8 cellular contexts compared by ENCODE assay signal in the genomic region with DNA sequence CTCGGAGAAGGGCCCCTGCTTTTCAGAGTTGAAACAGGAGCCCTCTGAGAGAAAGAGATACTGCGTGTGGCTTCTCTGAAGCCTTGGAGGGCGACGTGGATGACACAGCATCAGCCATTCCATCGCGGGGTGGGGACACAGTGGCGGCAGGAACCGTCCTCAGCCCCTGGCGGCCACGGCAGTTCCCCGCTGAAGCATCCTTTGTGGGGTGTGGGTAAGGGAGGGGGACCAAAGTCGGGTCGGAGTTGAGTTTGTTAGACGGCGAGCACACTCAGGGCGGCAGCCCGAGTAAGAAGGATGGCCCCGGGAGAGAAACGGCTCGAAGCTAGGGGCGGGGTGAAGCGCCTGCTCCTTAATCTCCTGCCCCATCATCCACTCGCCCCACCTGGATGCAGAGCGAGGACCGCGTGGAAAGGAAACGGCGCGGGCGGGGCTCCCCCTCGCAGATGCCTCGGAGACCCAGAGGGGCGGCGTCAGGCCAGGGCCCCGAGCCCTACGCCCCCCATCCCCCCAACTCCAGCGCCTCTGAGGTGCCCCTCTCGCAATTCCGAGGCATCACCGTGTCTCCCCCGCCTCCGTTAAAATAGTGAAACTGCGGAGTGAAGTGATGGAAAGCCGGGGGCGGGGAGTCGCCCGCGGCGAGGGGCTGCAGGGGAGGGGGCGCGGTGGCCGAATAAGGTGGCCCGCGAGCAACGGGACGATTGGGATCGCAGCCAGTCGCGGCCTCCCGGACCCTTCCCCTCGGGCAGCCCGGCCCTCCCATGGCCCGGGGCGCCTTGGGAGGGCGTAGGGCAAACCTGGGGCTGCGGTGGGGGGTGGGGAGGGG. TPM values are rescaled to one million over a fixed set of nuclear protein-coding genes. Genes with fewer than 3 reads are reported as not detected.
A peak's percentile ranks its signal among the peaks of the same experiment; 100 is the strongest.
DNase-seq lines count a peak whose midpoint lies in the region; ATAC-seq and TF ChIP-seq lines count a peak whose summit lies in the region.

No MANE protein-coding gene starts in this region.

- H3K9me2 ChIP-seq in hepatocyte (replicated peaks; ENCODE audit: insufficient read depth), result no peaks in the 10 kb centered on the region

- peak overlapping the region; percentile 93 for H3K4me3 Mint-ChIP-seq in activated naive CD8-positive, alpha-beta T cell

- ATAC-seq in HG02973 (IDR thresholded peaks at IDR 0.05; ENCODE audit: unreplicated experiment), result peak; percentile 32

- 5% methylated on average over 31 of the region's 66 CpGs for WGBS in hepatocyte (ENCODE audit: low lambda C conversion rate, missing lambda C conversion rate)

- H3K4me1 ChIP-seq in hepatocyte (ENCODE audit: insufficient read depth), result peaks cover 16% of the 10 kb centered on the region

- H4K20me1 ChIP-seq in hepatocyte (ENCODE audit: insufficient read depth, poor library complexity, severe bottlenecking), result peaks cover 19% of the 10 kb centered on the region

- peaks cover 33% of the 10 kb centered on the region for H3K4me1 Mint-ChIP-seq in activated naive CD8-positive, alpha-beta T cell (ENCODE audit: low read depth)

- H2AFZ ChIP-seq in hepatocyte, result peak overlapping the region; percentile 48

- H3K9me3 ChIP-seq in SK-N-MC (ENCODE audit: low read depth, low read length), result no peaks in the 10 kb centered on the region
- no peaks in the 10 kb centered on the region for H3K9me3 ChIP-seq in hepatocyte (ENCODE audit: low read depth)

- H3K27ac Mint-ChIP-seq in activated naive CD8-positive, alpha-beta T cell, result peak overlapping the region; percentile 100

- H3K4me2 ChIP-seq in hepatocyte, result peak overlapping the region; percentile 75

- no peaks in the 10 kb centered on the region for H3K9me3 Mint-ChIP-seq in activated naive CD8-positive, alpha-beta T cell (ENCODE audit: low read depth)

- no peaks in the 10 kb centered on the region for H3K27me3 ChIP-seq in hepatocyte

- H3K79me2 ChIP-seq in hepatocyte, result peaks cover 41% of the 10 kb centered on the region

- H3K27ac ChIP-seq in SK-N-MC (peak overlapping the region; percentile 81; the same call in 1 of the 2 replicates), hepatocyte (peak overlapping the region; percentile 98)

- DNase-seq in NCI-H2171 treated with DMSO at 0.1 percent for 48 hours (lab: John Stamatoyannopoulos, UW) (peak; percentile 18), NCI-H2171 (lab: John Stamatoyannopoulos, UW) (no peak), SK-N-MC (ENCODE audit: low read depth, low spot score) (no peak), hepatocyte (ENCODE audit: low spot score) (peak; percentile 68), occipital lobe (lab: John Stamatoyannopoulos, UW) (no peak)
- peak; percentile 38 to 55 for DNase-seq in stimulated activated CD4-positive, alpha-beta T cell treated with anti-CD3 and anti-CD28 coated beads, Interleukin-12 subunit alpha, Interleukin-12 subunit beta, amount 100 ng/mL, for 24 hours (ENCODE audit: low read depth in 2 of 2)

- no peaks in the 10 kb centered on the region for H3K36me3 Mint-ChIP-seq in activated naive CD8-positive, alpha-beta T cell

- H3K9ac ChIP-seq in SK-N-MC (ENCODE audit: insufficient read length), result peak overlapping the region; percentile 88

- peak; percentile 24 for TF ChIP-seq CTCF in hepatocyte (IDR thresholded peaks at IDR 0.05; ENCODE audit: poor library complexity)

- H3K36me3 ChIP-seq in SK-N-MC (ENCODE audit: insufficient read depth, low read length) (peaks cover 8% of the 10 kb centered on the region; the same call in 1 of the 2 replicates), hepatocyte (replicated peaks; ENCODE audit: insufficient read depth, low read depth) (no peaks in the 10 kb centered on the region)

- H3K4me3 ChIP-seq in SK-N-MC (peak overlapping the region; percentile 100), hepatocyte (peak overlapping the region; percentile 92)

- no peaks in the 10 kb centered on the region for H3K27me3 Mint-ChIP-seq in activated naive CD8-positive, alpha-beta T cell

RNA-seq across cellular contexts. Expression of a gene that starts 0.8 kb away (rescaled TPM):
- total RNA-seq in hepatocyte (23.6 and 28.7 TPM in 2 replicates), occipital lobe (1.4 TPM)
- polyA plus RNA-seq in hepatocyte, result 15.2 and 19.7 TPM in 2 replicates

Comparison
In these comparisons a context has a peak if more than half of its experiments do, and no peak if none do; other contexts are left out.
1. DNase-seq: peak in NCI-H2171 treated with DMSO at 0.1 percent for 48 hours (single experiment), hepatocyte (single experiment) and stimulated activated CD4-positive, alpha-beta T cell treated with anti-CD3 and anti-CD28 coated beads, Interleukin-12 subunit alpha, Interleukin-12 subunit beta, amount 100 ng/mL, for 24 hours (2 of 2); none in NCI-H2171 (single experiment), SK-N-MC (single experiment) and occipital lobe (single experiment).
2. RNA of a gene that starts 0.8 kb away (total RNA-seq): 23.6 to 28.7 TPM in hepatocyte; 1.4 TPM in occipital lobe (single experiment); every median in the first group is over 10 times any median in the second.